In genomic region chr2:188852752-188853151, GRCh38 we compare ENCODE assay signal across 17 cellular contexts.
DNase-seq lines count a peak whose midpoint lies in the region; ATAC-seq and TF ChIP-seq lines count a peak whose summit lies in the region.
"Had no signal": no experiment of that assay in that cellular context is flagged by ENCODE, and none has a peak within 500 bp of the region (broad histone marks: within the 10 kb centered on the region; RNA-seq: fewer than 3 reads in every experiment).

No MANE protein-coding gene starts in this region.

- H3K4me3 Mint-ChIP-seq in activated CD4-positive, alpha-beta T cell treated with anti-CD3 and anti-CD28 coated beads for 36 hours: no peak overlapping the region

- H3K4ac ChIP-seq in neuronal stem cell (ENCODE audit: low read length): no peak overlapping the region

- no peaks in the 10 kb centered on the region for H3K4me1 ChIP-seq in neuronal stem cell (ENCODE audit: control insufficient read depth in 2 of 2, insufficient read depth in 1 of 2, low read depth in 1 of 2, low read length in 2 of 2)
- H3K4me1 ChIP-seq: testis had no signal

- no peaks in the 10 kb centered on the region for H3K79me1 ChIP-seq in neuronal stem cell (ENCODE audit: low read depth, low read length)

- no peak for TF ChIP-seq CTCF in LNCaP clone FGC (IDR thresholded peaks at IDR 0.05; ENCODE audit: control insufficient read depth, extremely low read depth, insufficient read depth)
- TF ChIP-seq CTCF in epithelial cell of esophagus (IDR thresholded peaks at IDR 0.05; ENCODE audit: insufficient read depth, low read depth, low read length, missing control alignments): no peak

- no peak overlapping the region for H4K91ac ChIP-seq in neuronal stem cell (ENCODE audit: low read depth, low read length, poor library complexity)

- H4K8ac ChIP-seq in neuronal stem cell (ENCODE audit: low read depth, low read length): no peak overlapping the region

- DNase-seq in DMS53 treated with DMSO at 0.1 percent for 48 hours (lab: John Stamatoyannopoulos, UW; ENCODE audit: unreplicated experiment) (peak; percentile 5), LNCaP clone FGC (ENCODE audit: low read depth) (peak; percentile 17), epithelial cell of esophagus (ENCODE audit: low read depth) (peak; percentile 24), neuronal stem cell (ENCODE audit: low spot score) (no peak), T1000 (lab: John Stamatoyannopoulos, UW) (no peak)
- no peak for DNase-seq in activated CD4-positive, alpha-beta T cell treated with anti-CD3 and anti-CD28 coated beads for 36 hours
- DNase-seq: activated gamma-delta T cell treated with Interleukin-2 at 50 U/mL for 16 hours; aorta; C1 segment of cervical spinal cord; cortex of kidney; DMS79 treated with DMSO at 0.1 percent for 48 hours; hypothalamus; stimulated activated CD4-positive, alpha-beta T cell treated with anti-CD3 and anti-CD28 coated beads, Interleukin-4, amount 100 ng/mL, for 24 hours; T-helper 2 cell; testis had no signal

- no peak overlapping the region for H2BK12ac ChIP-seq in neuronal stem cell (ENCODE audit: low read length)

- H3K36me3 ChIP-seq in neuronal stem cell (replicated peaks in 1 of 2; ENCODE audit: control insufficient read depth in 2 of 2, insufficient read depth in 2 of 2, low read length in 2 of 2): no peaks in the 10 kb centered on the region

- no peak overlapping the region for H2BK120ac ChIP-seq in neuronal stem cell (ENCODE audit: low read depth, low read length)

- H3K4me1 Mint-ChIP-seq in activated CD4-positive, alpha-beta T cell treated with anti-CD3 and anti-CD28 coated beads for 36 hours: no peaks in the 10 kb centered on the region

- H2AK5ac ChIP-seq in neuronal stem cell (ENCODE audit: low read depth, low read length): no peak overlapping the region

- no peak overlapping the region for H3K4me2 ChIP-seq in neuronal stem cell (ENCODE audit: insufficient read depth, low read length, poor library complexity, severe bottlenecking)

- H3K36me3 Mint-ChIP-seq in activated CD4-positive, alpha-beta T cell treated with anti-CD3 and anti-CD28 coated beads for 36 hours (ENCODE audit: low read depth): no peaks in the 10 kb centered on the region

- H2BK15ac ChIP-seq in neuronal stem cell (ENCODE audit: low read length): no peak overlapping the region

- H3K27ac ChIP-seq in neuronal stem cell (replicated peaks; ENCODE audit: low read length): no peak overlapping the region
- H3K27ac ChIP-seq: testis had no signal

- WGBS in neuronal stem cell (ENCODE audit: extremely low coverage in 2 of 2, insufficient read length in 2 of 2, insufficient replicate concordance in 1 of 2), 2 donors: no CpG with 5 or more reads among the region's 2 CpGs

- H3K18ac ChIP-seq in neuronal stem cell (ENCODE audit: low read length): no peak overlapping the region

- no peaks in the 10 kb centered on the region for H3K9me3 Mint-ChIP-seq in activated CD4-positive, alpha-beta T cell treated with anti-CD3 and anti-CD28 coated beads for 36 hours (ENCODE audit: low read depth)

- no peak overlapping the region for H3K27ac Mint-ChIP-seq in activated CD4-positive, alpha-beta T cell treated with anti-CD3 and anti-CD28 coated beads for 36 hours

- no peaks in the 10 kb centered on the region for H3K27me3 ChIP-seq in neuronal stem cell (ENCODE audit: control insufficient read depth in 3 of 3, insufficient read depth in 3 of 3, low read depth in 1 of 3, low read length in 3 of 3)
- H3K27me3 ChIP-seq: testis had no signal

- CTCF ChIA-PET in activated CD4-positive, alpha-beta T cell treated with anti-CD3 and anti-CD28 coated beads for 36 hours (lab: Charles Lee): interaction anchor here (0.8 to 1.4 kb wide), 2 partner anchors 15 to 136 kb away, joined by 3 to 4 read pairs; no protein-coding TSS in a partner anchor

- H3K9ac ChIP-seq in neuronal stem cell (ENCODE audit: low read depth, low read length, poor library complexity): no peak overlapping the region

- POLR2A ChIA-PET in activated CD4-positive, alpha-beta T cell treated with anti-CD3 and anti-CD28 coated beads for 36 hours (lab: Charles Lee): no interaction called here

- no peaks in the 10 kb centered on the region for H3K9me3 ChIP-seq in neuronal stem cell (replicated peaks in 1 of 2; ENCODE audit: control insufficient read depth in 2 of 2, insufficient read depth in 1 of 2, low read depth in 1 of 2, low read length in 2 of 2)
- H3K9me3 ChIP-seq: testis had no signal

- no peak overlapping the region for H3K14ac ChIP-seq in neuronal stem cell (ENCODE audit: low read length)

- no peaks in the 10 kb centered on the region for H3K27me3 Mint-ChIP-seq in activated CD4-positive, alpha-beta T cell treated with anti-CD3 and anti-CD28 coated beads for 36 hours

- no peak overlapping the region for H2BK5ac ChIP-seq in neuronal stem cell (ENCODE audit: low read length)

- H3K4me3 ChIP-seq in LNCaP clone FGC (ENCODE audit: low read depth, low read length) (no peak overlapping the region), epithelial cell of esophagus (ENCODE audit: low read length) (no peak overlapping the region), neuronal stem cell (ENCODE audit: low read length in 2 of 2) (no peak overlapping the region)
- H3K4me3 ChIP-seq: testis had no signal

- H3K23ac ChIP-seq in neuronal stem cell (ENCODE audit: low read depth, low read length, poor library complexity): no peak overlapping the region

- peak overlapping the region; percentile 53 for H2AFZ ChIP-seq in neuronal stem cell (ENCODE audit: low read length)

- ATAC-seq in HG02970 (IDR thresholded peaks at IDR 0.05; ENCODE audit: low FRiP score, unreplicated experiment): no peak
- ATAC-seq in activated CD4-positive, alpha-beta T cell treated with anti-CD3 and anti-CD28 coated beads for 36 hours: no peak
- ATAC-seq: activated CD4-positive, CD25-positive, alpha-beta regulatory T cell treated with anti-CD3 and anti-CD28 coated beads, Interleukin-2, amount 50 U/mL, for 24 hours had no signal

- intact Hi-C loops in activated CD4-positive, alpha-beta T cell treated with anti-CD3 and anti-CD28 coated beads for 36 hours (cut with DNase I, micrococcal nuclease): no loop called here

Comparison
In these comparisons a context has a peak if more than half of its experiments do, and no peak if none do; other contexts are left out.
1. DNase-seq: peak in DMS53 treated with DMSO at 0.1 percent for 48 hours (single experiment), LNCaP clone FGC (single experiment) and epithelial cell of esophagus (single experiment); none in neuronal stem cell (single experiment), T1000 (single experiment) and activated CD4-positive, alpha-beta T cell treated with anti-CD3 and anti-CD28 coated beads for 36 hours (single experiment).